In genomic region chrX:48520976-48521352, GRCh38 we compare ENCODE assay signal across 8 cellular contexts. TPM values are rescaled to one million over a fixed set of nuclear protein-coding genes. Genes with fewer than 3 reads are reported as not detected.
DNase-seq lines count a peak whose midpoint lies in the region; ATAC-seq, FAIRE-seq and TF ChIP-seq lines count a peak whose summit lies in the region.

No MANE protein-coding gene starts in this region.

- no peak for TF ChIP-seq RAD21 in A549 (conservative IDR thresholded peaks at IDR 0.05 in 1 of 2, IDR thresholded peaks at IDR 0.05 in 1 of 2)
- no peak for TF ChIP-seq RAD21 in HepG2 (CRISPR knock-in tag; IDR thresholded peaks at IDR 0.05)

- TF ChIP-seq EP300 in A549 (IDR thresholded peaks at IDR 0.05) = no peak
- no peak for TF ChIP-seq EP300 in HepG2 (IDR thresholded peaks at IDR 0.05; ENCODE audit: low read depth in 2 of 2, low read length in 2 of 2)
- TF ChIP-seq EP300 in HepG2 (CRISPR knock-in tag; IDR thresholded peaks at IDR 0.05; ENCODE audit: borderline replicate concordance) = no peak

- FAIRE-seq in A549 (lab: Jason Lieb, UNC) = no peak
- FAIRE-seq in HepG2 (lab: Jason Lieb, UNC) = no peak

- H3K9me3 ChIP-seq in A549 = no peaks in the 10 kb centered on the region
- no peaks in the 10 kb centered on the region for H3K9me3 ChIP-seq in HepG2 (ENCODE audit: low read length)

- no peaks in the 10 kb centered on the region; a peak in 1 of 5 replicates for H3K36me3 ChIP-seq in HepG2 (replicated peaks in 1 of 2; ENCODE audit: control insufficient read depth in 1 of 2, insufficient read depth in 2 of 2, low read length in 2 of 2)

- peaks cover 17% of the 10 kb centered on the region for H3K79me2 ChIP-seq in HepG2 (ENCODE audit: insufficient read depth, low read length)

- H3K4me1 Mint-ChIP-seq in activated CD4-positive, alpha-beta memory T cell treated with anti-CD3 and anti-CD28 coated beads, Interleukin-2, amount 10 ng/mL, durations not matched to agents 7 days and 5 days = peaks cover 42% of the 10 kb centered on the region

- no peaks in the 10 kb centered on the region for H3K27me3 Mint-ChIP-seq in activated CD4-positive, alpha-beta memory T cell treated with anti-CD3 and anti-CD28 coated beads, Interleukin-2, amount 10 ng/mL, durations not matched to agents 7 days and 5 days

- ATAC-seq in A549 = peak in 1 of 2 experiments; percentile 3; a peak in 3 of 6 replicates
- no peak for ATAC-seq in HepG2
- ATAC-seq in HG03280 (IDR thresholded peaks at IDR 0.05; ENCODE audit: unreplicated experiment) = no peak

- H3K4me1 ChIP-seq in A549 (0 out of 3 replicates have a peak, but pooled peaks cover 3% of the 10 kb centered on the region), HepG2 (ENCODE audit: insufficient read depth, low read length) (peaks cover 30% of the 10 kb centered on the region)

- DNase-seq in A549 (ENCODE audit: low read depth in 1 of 2, low spot score in 1 of 2) (no peak), HCEC 1CT (peak; percentile 13), HepG2 (ENCODE audit: low spot score) (no peak), NOMO-1 (lab: John Stamatoyannopoulos, UW; ENCODE audit: unreplicated experiment in 2 of 2) (no peak), AG08396 (ENCODE audit: low spot score) (no peak), GM19240 (ENCODE audit: insufficient read length, low spot score) (no peak)
- DNase-seq in activated CD4-positive, alpha-beta memory T cell treated with anti-CD3 and anti-CD28 coated beads, Interleukin-2, amount 10 ng/mL, durations not matched to agents 7 days and 5 days = peak; percentile 37

- CTCF ChIA-PET in A549 (lab: Yijun Ruan, JAX) (no interaction called here), HepG2 (lab: Yijun Ruan, JAX; ENCODE audit: low intra/inter-chr PET ratio, low total read pairs) (no interaction called here)
- CTCF ChIA-PET in activated CD4-positive, alpha-beta memory T cell treated with anti-CD3 and anti-CD28 coated beads, Interleukin-2, amount 10 ng/mL, durations not matched to agents 7 days and 5 days (lab: Charles Lee) = interaction anchor here (1.5 kb wide), 1 partner anchor 53 kb away, joined by 3 read pairs; the partner anchor contains the start of gene RBM3

- no peaks in the 10 kb centered on the region for H4K20me1 ChIP-seq in HepG2 (ENCODE audit: insufficient read depth, low read length)

- TF ChIP-seq POLR2A in A549 (IDR thresholded peaks at IDR 0.05; ENCODE audit: low read length) = no peak
- TF ChIP-seq POLR2A in HepG2 (IDR thresholded peaks at IDR 0.05; ENCODE audit: insufficient read depth in 1 of 2, low read depth in 2 of 2, low read length in 2 of 2) = no peak

- WGBS in A549 (ENCODE audit: missing lambda C conversion rate) = 40% methylated on average over 2 of the region's 2 CpGs
- no CpG with 5 or more reads among the region's 2 CpGs for WGBS in HepG2 (ENCODE audit: low lambda C conversion rate)

- H3K36me3 Mint-ChIP-seq in activated CD4-positive, alpha-beta memory T cell treated with anti-CD3 and anti-CD28 coated beads, Interleukin-2, amount 10 ng/mL, durations not matched to agents 7 days and 5 days (ENCODE audit: low read depth) = peaks cover 46% of the 10 kb centered on the region

- POLR2A ChIA-PET in A549 (lab: Yijun Ruan, JAX) (no interaction called here), HepG2 (lab: Yijun Ruan, JAX) (interaction anchor here (1.6 kb wide), 1 partner anchor 51 kb away, joined by 7 read pairs; the partner anchor contains the start of gene SLC38A5)
- POLR2A ChIA-PET in activated CD4-positive, alpha-beta memory T cell treated with anti-CD3 and anti-CD28 coated beads, Interleukin-2, amount 10 ng/mL, durations not matched to agents 7 days and 5 days (lab: Charles Lee) = interaction anchor here (0.5 to 2.8 kb wide), 10 partner anchors 9 to 419 kb away, joined by 3 to 33 read pairs (median 7); partner anchors contain the start of genes FTSJ1, PORCN, RBM3 and TBC1D25

- H3K4me3 Mint-ChIP-seq in activated CD4-positive, alpha-beta memory T cell treated with anti-CD3 and anti-CD28 coated beads, Interleukin-2, amount 10 ng/mL, durations not matched to agents 7 days and 5 days = peak overlapping the region; percentile 91

- H3K4me3 ChIP-seq in A549 = peak overlapping the region; percentile 88
- peak overlapping the region; percentile 26 to 77 (median 59); a peak in 3 of 6 replicates for H3K4me3 ChIP-seq in HepG2 (replicated peaks in 1 of 3; ENCODE audit: insufficient read depth in 1 of 3, low read depth in 2 of 3, low read length in 3 of 3)

- intact Hi-C loops in HepG2 (cut with micrococcal nuclease; ENCODE audit: unreplicated experiment) = no loop called here

- H3K27ac Mint-ChIP-seq in activated CD4-positive, alpha-beta memory T cell treated with anti-CD3 and anti-CD28 coated beads, Interleukin-2, amount 10 ng/mL, durations not matched to agents 7 days and 5 days = peak overlapping the region; percentile 99

- H3K4me2 ChIP-seq in A549 (peak overlapping the region; percentile 79), HepG2 (ENCODE audit: low read depth, low read length) (peak overlapping the region; percentile 79)

- H3K27ac ChIP-seq in A549 (peak overlapping the region; percentile 85 to 89), HepG2 (ENCODE audit: extremely low read length, insufficient read depth, low read length) (peak overlapping the region; percentile 90)

- no peaks in the 10 kb centered on the region for H3K9me3 Mint-ChIP-seq in activated CD4-positive, alpha-beta memory T cell treated with anti-CD3 and anti-CD28 coated beads, Interleukin-2, amount 10 ng/mL, durations not matched to agents 7 days and 5 days

- no peaks in the 10 kb centered on the region for H3K27me3 ChIP-seq in HepG2 (ENCODE audit: control insufficient read depth in 1 of 2, insufficient read depth in 2 of 2, low read length in 2 of 2)

- H3K9ac ChIP-seq in HepG2 (ENCODE audit: insufficient read depth, low read depth, low read length) = peak overlapping the region; percentile 39; the same call in 1 of the 2 replicates

- BruUV-seq in HepG2 (replicated peaks; lab: Mats Ljungman, UMichigan) = no TSS peak

- TF ChIP-seq CTCF in A549 (IDR thresholded peaks at IDR 0.05) = no peak
- no peak for TF ChIP-seq CTCF in HepG2 (CRISPR knock-in tag; IDR thresholded peaks at IDR 0.05)

- in situ Hi-C loops in HepG2 (cut with HindIII; ENCODE audit: extremely low pct_ligation_motif_present, low pct_unique_long_range_greater_than_20kb) = no loop called here

- H2AFZ ChIP-seq in HepG2 (ENCODE audit: low read length) = no peak overlapping the region

RNA-seq across cellular contexts. Expression of gene EBP, which starts 0.6 kb away (rescaled TPM):
- 82.9 and 90.8 TPM in 2 replicates for polyA plus RNA-seq in A549 (2011; rRNA removed)
- polyA plus RNA-seq in A549 (2012; cell fraction: cytosol; rRNA removed) = 159 and 179 TPM in 2 replicates
- polyA plus RNA-seq in A549 (2012; cell fraction: nucleus; rRNA removed) = 211 and 234 TPM in 2 replicates
- polyA plus RNA-seq in A549 (2017; fragmentation: RNase III; extraction: RNeasy Plus Mini Kit Qiagen cat#74134 plus additional on column Dnase treatment) = 114 to 159 TPM (median 142 TPM) in 3 replicates
- polyA minus RNA-seq in A549 (2011; rRNA and poly(A)+ RNA removed) = 179 and 201 TPM in 2 replicates
- 100 to 1,000 TPM; 446 to 461 TPM for total RNA-seq in activated CD4-positive, alpha-beta memory T cell treated with anti-CD3 and anti-CD28 coated beads, Interleukin-2, amount 10 ng/mL, durations not matched to agents 7 days and 5 days
- 162 and 260 TPM in 2 replicates for total RNA-seq in HepG2 (2016; rRNA removed; fragmentation: Illumina TruSeq; extraction: Trizol)
- total RNA-seq in HepG2 (2016; cell fraction: cytosol; rRNA removed; fragmentation: Illumina TruSeq; extraction: Trizol; ENCODE audit: low read depth) = 147 and 171 TPM in 2 replicates
- total RNA-seq in HepG2 (2016; cell fraction: insoluble cytoplasmic fraction; rRNA removed; fragmentation: Illumina TruSeq; extraction: Trizol) = 146 and 274 TPM in 2 replicates
- total RNA-seq in HepG2 (2016; cell fraction: membrane; rRNA removed; fragmentation: Illumina TruSeq; extraction: Trizol) = 149 and 167 TPM in 2 replicates
- 182 and 206 TPM in 2 replicates for total RNA-seq in HepG2 (2016; cell fraction: nucleus; rRNA removed; fragmentation: Illumina TruSeq; extraction: Trizol)
- polyA plus RNA-seq in HepG2 (2011; rRNA removed) = 106 and 162 TPM in 2 replicates
- 168 and 176 TPM in 2 replicates for polyA plus RNA-seq in HepG2 (2011; cell fraction: cytosol; rRNA removed)
- polyA plus RNA-seq in HepG2 (2011; cell fraction: nucleus; rRNA removed) = 94.7 and 111 TPM in 2 replicates
- polyA plus RNA-seq in HepG2 (2012) = 122 and 141 TPM in 2 replicates
- 138 and 157 TPM in 2 replicates for polyA plus RNA-seq in HepG2 (2016; cell fraction: cytosol; fragmentation: Illumina TruSeq; extraction: Trizol; ENCODE audit: low read depth)
- polyA plus RNA-seq in HepG2 (2016; cell fraction: insoluble cytoplasmic fraction; fragmentation: Illumina TruSeq; extraction: Trizol; ENCODE audit: low read depth) = 129 and 142 TPM in 2 replicates
- polyA plus RNA-seq in HepG2 (2016; cell fraction: membrane; fragmentation: Illumina TruSeq; extraction: Trizol; ENCODE audit: low read depth) = 117 and 128 TPM in 2 replicates
- 318 and 347 TPM in 2 replicates for polyA plus RNA-seq in HepG2 (2016; cell fraction: nucleus; fragmentation: Illumina TruSeq; extraction: Trizol; ENCODE audit: insufficient read depth, low read depth)
- polyA minus RNA-seq in HepG2 (2011; rRNA and poly(A)+ RNA removed; ENCODE audit: low replicate concordance) = 268 and 948 TPM in 2 replicates
- polyA minus RNA-seq in HepG2 (2011; cell fraction: cytosol; rRNA and poly(A)+ RNA removed) = 59.2 and 70.4 TPM in 2 replicates
- polyA minus RNA-seq in HepG2 (2011; cell fraction: nucleus; rRNA and poly(A)+ RNA removed) = 25.6 and 30.3 TPM in 2 replicates

RNA-seq across cellular contexts. Expression of gene PORCN, which starts 12.2 kb away (rescaled TPM):
- polyA plus RNA-seq in A549 (2011; rRNA removed) (9.4 and 13.3 TPM in 2 replicates), A549 (2017; fragmentation: RNase III; extraction: RNeasy Plus Mini Kit Qiagen cat#74134 plus additional on column Dnase treatment) (15.1 to 18.6 TPM (median 16.8 TPM) in 3 replicates), HepG2 (2011; rRNA removed) (5.8 and 6.0 TPM in 2 replicates)
- 12.7 and 17.2 TPM in 2 replicates for polyA plus RNA-seq in A549 (2012; cell fraction: cytosol; rRNA removed)
- polyA plus RNA-seq in A549 (2012; cell fraction: nucleus; rRNA removed) = 27.6 and 28.6 TPM in 2 replicates
- 13.5 and 16.4 TPM in 2 replicates for polyA minus RNA-seq in A549 (2011; rRNA and poly(A)+ RNA removed)
- total RNA-seq in activated CD4-positive, alpha-beta memory T cell treated with anti-CD3 and anti-CD28 coated beads, Interleukin-2, amount 10 ng/mL, durations not matched to agents 7 days and 5 days = 10 to 100 TPM; 26.1 to 29.2 TPM
- 2.6 and 3.9 TPM in 2 replicates for total RNA-seq in HepG2 (2016; rRNA removed; fragmentation: Illumina TruSeq; extraction: Trizol)
- 2.7 and 3.7 TPM in 2 replicates for total RNA-seq in HepG2 (2016; cell fraction: cytosol; rRNA removed; fragmentation: Illumina TruSeq; extraction: Trizol; ENCODE audit: low read depth)
- 1.7 and 3.0 TPM in 2 replicates for total RNA-seq in HepG2 (2016; cell fraction: insoluble cytoplasmic fraction; rRNA removed; fragmentation: Illumina TruSeq; extraction: Trizol)
- 4.4 and 5.2 TPM in 2 replicates for total RNA-seq in HepG2 (2016; cell fraction: membrane; rRNA removed; fragmentation: Illumina TruSeq; extraction: Trizol)
- total RNA-seq in HepG2 (2016; cell fraction: nucleus; rRNA removed; fragmentation: Illumina TruSeq; extraction: Trizol) = 1.9 and 2.5 TPM in 2 replicates
- 4.1 and 6.5 TPM in 2 replicates for polyA plus RNA-seq in HepG2 (2011; cell fraction: cytosol; rRNA removed)
- polyA plus RNA-seq in HepG2 (2011; cell fraction: nucleus; rRNA removed) = 19.8 and 20.1 TPM in 2 replicates
- 2.3 and 3.6 TPM in 2 replicates for polyA plus RNA-seq in HepG2 (2012)
- 3.8 and 3.9 TPM in 2 replicates for polyA plus RNA-seq in HepG2 (2016; cell fraction: cytosol; fragmentation: Illumina TruSeq; extraction: Trizol; ENCODE audit: low read depth)
- polyA plus RNA-seq in HepG2 (2016; cell fraction: insoluble cytoplasmic fraction; fragmentation: Illumina TruSeq; extraction: Trizol; ENCODE audit: low read depth) = 2.5 and 3.3 TPM in 2 replicates
- 4.6 and 5.1 TPM in 2 replicates for polyA plus RNA-seq in HepG2 (2016; cell fraction: membrane; fragmentation: Illumina TruSeq; extraction: Trizol; ENCODE audit: low read depth)
- polyA plus RNA-seq in HepG2 (2016; cell fraction: nucleus; fragmentation: Illumina TruSeq; extraction: Trizol; ENCODE audit: insufficient read depth, low read depth) = 5.0 and 5.7 TPM in 2 replicates
- 16.7 and 23.7 TPM in 2 replicates for polyA minus RNA-seq in HepG2 (2011; rRNA and poly(A)+ RNA removed; ENCODE audit: low replicate concordance)
- 1.7 and 2.0 TPM in 2 replicates for polyA minus RNA-seq in HepG2 (2011; cell fraction: cytosol; rRNA and poly(A)+ RNA removed)
- 4.2 and 5.1 TPM in 2 replicates for polyA minus RNA-seq in HepG2 (2011; cell fraction: nucleus; rRNA and poly(A)+ RNA removed)

RNA-seq across cellular contexts. Expression of gene TBC1D25, which starts 18.6 kb away (rescaled TPM):
- polyA plus RNA-seq in A549 (2011; rRNA removed) (8.6 and 10.8 TPM in 2 replicates), A549 (2017; fragmentation: RNase III; extraction: RNeasy Plus Mini Kit Qiagen cat#74134 plus additional on column Dnase treatment) (8.8 to 13.0 TPM (median 11.6 TPM) in 3 replicates), HepG2 (2011; rRNA removed) (4.7 and 6.0 TPM in 2 replicates)
- 18.1 and 19.4 TPM in 2 replicates for polyA plus RNA-seq in A549 (2012; cell fraction: cytosol; rRNA removed)
- 28.9 and 29.3 TPM in 2 replicates for polyA plus RNA-seq in A549 (2012; cell fraction: nucleus; rRNA removed)
- 14.6 and 21.8 TPM in 2 replicates for polyA minus RNA-seq in A549 (2011; rRNA and poly(A)+ RNA removed)
- 10 to 100 TPM; 21.7 to 22.3 TPM for total RNA-seq in activated CD4-positive, alpha-beta memory T cell treated with anti-CD3 and anti-CD28 coated beads, Interleukin-2, amount 10 ng/mL, durations not matched to agents 7 days and 5 days
- 3.2 and 3.5 TPM in 2 replicates for total RNA-seq in HepG2 (2016; rRNA removed; fragmentation: Illumina TruSeq; extraction: Trizol)
- 1.0 and 1.1 TPM in 2 replicates for total RNA-seq in HepG2 (2016; cell fraction: cytosol; rRNA removed; fragmentation: Illumina TruSeq; extraction: Trizol; ENCODE audit: low read depth)
- 3.4 and 3.6 TPM in 2 replicates for total RNA-seq in HepG2 (2016; cell fraction: insoluble cytoplasmic fraction; rRNA removed; fragmentation: Illumina TruSeq; extraction: Trizol)
- total RNA-seq in HepG2 (2016; cell fraction: membrane; rRNA removed; fragmentation: Illumina TruSeq; extraction: Trizol) = 5.5 and 6.0 TPM in 2 replicates
- total RNA-seq in HepG2 (2016; cell fraction: nucleus; rRNA removed; fragmentation: Illumina TruSeq; extraction: Trizol) = 2.8 and 3.4 TPM in 2 replicates
- 4.6 TPM in 2 replicates for polyA plus RNA-seq in HepG2 (2011; cell fraction: cytosol; rRNA removed)
- polyA plus RNA-seq in HepG2 (2011; cell fraction: nucleus; rRNA removed) = 16.8 and 21.5 TPM in 2 replicates
- polyA plus RNA-seq in HepG2 (2012) = 4.8 and 7.9 TPM in 2 replicates
- 2.1 and 2.3 TPM in 2 replicates for polyA plus RNA-seq in HepG2 (2016; cell fraction: cytosol; fragmentation: Illumina TruSeq; extraction: Trizol; ENCODE audit: low read depth)
- polyA plus RNA-seq in HepG2 (2016; cell fraction: insoluble cytoplasmic fraction; fragmentation: Illumina TruSeq; extraction: Trizol; ENCODE audit: low read depth) = 4.0 and 6.3 TPM in 2 replicates
- polyA plus RNA-seq in HepG2 (2016; cell fraction: membrane; fragmentation: Illumina TruSeq; extraction: Trizol; ENCODE audit: low read depth) = 4.8 and 5.4 TPM in 2 replicates
- polyA plus RNA-seq in HepG2 (2016; cell fraction: nucleus; fragmentation: Illumina TruSeq; extraction: Trizol; ENCODE audit: insufficient read depth, low read depth) = 11.5 and 15.0 TPM in 2 replicates
- 10.9 and 19.7 TPM in 2 replicates for polyA minus RNA-seq in HepG2 (2011; rRNA and poly(A)+ RNA removed; ENCODE audit: low replicate concordance)
- 5.1 and 5.5 TPM in 2 replicates for polyA minus RNA-seq in HepG2 (2011; cell fraction: cytosol; rRNA and poly(A)+ RNA removed)
- polyA minus RNA-seq in HepG2 (2011; cell fraction: nucleus; rRNA and poly(A)+ RNA removed) = 7.9 and 9.4 TPM in 2 replicates

RNA-seq across cellular contexts. Expression of gene FTSJ1, which starts 45.0 kb away (rescaled TPM):
- polyA plus RNA-seq in A549 (2011; rRNA removed) (36.2 and 37.1 TPM in 2 replicates), A549 (2017; fragmentation: RNase III; extraction: RNeasy Plus Mini Kit Qiagen cat#74134 plus additional on column Dnase treatment) (71.2 to 75.3 TPM (median 71.3 TPM) in 3 replicates), HepG2 (2011; rRNA removed) (29.2 and 30.3 TPM in 2 replicates)
- 58.7 and 66.2 TPM in 2 replicates for polyA plus RNA-seq in A549 (2012; cell fraction: cytosol; rRNA removed)
- 120 and 127 TPM in 2 replicates for polyA plus RNA-seq in A549 (2012; cell fraction: nucleus; rRNA removed)
- 30.0 and 36.7 TPM in 2 replicates for polyA minus RNA-seq in A549 (2011; rRNA and poly(A)+ RNA removed)
- 10 to 100 TPM; 57.6 to 60.1 TPM for total RNA-seq in activated CD4-positive, alpha-beta memory T cell treated with anti-CD3 and anti-CD28 coated beads, Interleukin-2, amount 10 ng/mL, durations not matched to agents 7 days and 5 days
- 37.9 and 40.1 TPM in 2 replicates for total RNA-seq in HepG2 (2016; rRNA removed; fragmentation: Illumina TruSeq; extraction: Trizol)
- 14.5 and 21.0 TPM in 2 replicates for total RNA-seq in HepG2 (2016; cell fraction: cytosol; rRNA removed; fragmentation: Illumina TruSeq; extraction: Trizol; ENCODE audit: low read depth)
- 38.2 and 38.5 TPM in 2 replicates for total RNA-seq in HepG2 (2016; cell fraction: insoluble cytoplasmic fraction; rRNA removed; fragmentation: Illumina TruSeq; extraction: Trizol)
- 28.7 and 33.6 TPM in 2 replicates for total RNA-seq in HepG2 (2016; cell fraction: membrane; rRNA removed; fragmentation: Illumina TruSeq; extraction: Trizol)
- 21.1 and 25.4 TPM in 2 replicates for total RNA-seq in HepG2 (2016; cell fraction: nucleus; rRNA removed; fragmentation: Illumina TruSeq; extraction: Trizol)
- 21.3 and 28.2 TPM in 2 replicates for polyA plus RNA-seq in HepG2 (2011; cell fraction: cytosol; rRNA removed)
- 49.1 and 64.2 TPM in 2 replicates for polyA plus RNA-seq in HepG2 (2011; cell fraction: nucleus; rRNA removed)
- polyA plus RNA-seq in HepG2 (2012) = 19.2 and 29.3 TPM in 2 replicates
- 16.8 and 24.9 TPM in 2 replicates for polyA plus RNA-seq in HepG2 (2016; cell fraction: cytosol; fragmentation: Illumina TruSeq; extraction: Trizol; ENCODE audit: low read depth)
- polyA plus RNA-seq in HepG2 (2016; cell fraction: insoluble cytoplasmic fraction; fragmentation: Illumina TruSeq; extraction: Trizol; ENCODE audit: low read depth) = 45.2 and 50.6 TPM in 2 replicates
- 26.8 and 36.1 TPM in 2 replicates for polyA plus RNA-seq in HepG2 (2016; cell fraction: membrane; fragmentation: Illumina TruSeq; extraction: Trizol; ENCODE audit: low read depth)
- 56.7 and 58.6 TPM in 2 replicates for polyA plus RNA-seq in HepG2 (2016; cell fraction: nucleus; fragmentation: Illumina TruSeq; extraction: Trizol; ENCODE audit: insufficient read depth, low read depth)
- 31.0 and 108 TPM in 2 replicates for polyA minus RNA-seq in HepG2 (2011; rRNA and poly(A)+ RNA removed; ENCODE audit: low replicate concordance)
- 9.3 and 14.7 TPM in 2 replicates for polyA minus RNA-seq in HepG2 (2011; cell fraction: cytosol; rRNA and poly(A)+ RNA removed)
- 14.7 and 15.6 TPM in 2 replicates for polyA minus RNA-seq in HepG2 (2011; cell fraction: nucleus; rRNA and poly(A)+ RNA removed)

RNA-seq across cellular contexts. Expression of gene SLC38A5, which starts 50.9 kb away (rescaled TPM):
- polyA plus RNA-seq in A549 (2011; rRNA removed) = 0.32 and 0.36 TPM in 2 replicates
- 0.69 and 0.80 TPM in 2 replicates for polyA plus RNA-seq in A549 (2012; cell fraction: cytosol; rRNA removed)
- polyA plus RNA-seq in A549 (2012; cell fraction: nucleus; rRNA removed) = 3.0 and 3.2 TPM in 2 replicates
- 0.36 to 0.44 TPM (median 0.41 TPM) in 3 replicates for polyA plus RNA-seq in A549 (2017; fragmentation: RNase III; extraction: RNeasy Plus Mini Kit Qiagen cat#74134 plus additional on column Dnase treatment)
- 1.3 TPM in 1 of 2 replicates, not detected in the other for polyA minus RNA-seq in A549 (2011; rRNA and poly(A)+ RNA removed)
- total RNA-seq in activated CD4-positive, alpha-beta memory T cell treated with anti-CD3 and anti-CD28 coated beads, Interleukin-2, amount 10 ng/mL, durations not matched to agents 7 days and 5 days = 10 to 100 TPM; 76.4 to 82.4 TPM
- total RNA-seq in HepG2 (2016; rRNA removed; fragmentation: Illumina TruSeq; extraction: Trizol) = 22.3 and 46.1 TPM in 2 replicates
- 13.5 and 14.5 TPM in 2 replicates for total RNA-seq in HepG2 (2016; cell fraction: cytosol; rRNA removed; fragmentation: Illumina TruSeq; extraction: Trizol; ENCODE audit: low read depth)
- 20.3 and 48.1 TPM in 2 replicates for total RNA-seq in HepG2 (2016; cell fraction: insoluble cytoplasmic fraction; rRNA removed; fragmentation: Illumina TruSeq; extraction: Trizol)
- 23.8 and 29.3 TPM in 2 replicates for total RNA-seq in HepG2 (2016; cell fraction: membrane; rRNA removed; fragmentation: Illumina TruSeq; extraction: Trizol)
- 40.9 and 48.7 TPM in 2 replicates for total RNA-seq in HepG2 (2016; cell fraction: nucleus; rRNA removed; fragmentation: Illumina TruSeq; extraction: Trizol)
- polyA plus RNA-seq in HepG2 (2011; rRNA removed) = 73.4 and 90.9 TPM in 2 replicates
- 75.4 and 104 TPM in 2 replicates for polyA plus RNA-seq in HepG2 (2011; cell fraction: cytosol; rRNA removed)
- polyA plus RNA-seq in HepG2 (2011; cell fraction: nucleus; rRNA removed) = 312 and 314 TPM in 2 replicates
- 32.8 and 75.3 TPM in 2 replicates for polyA plus RNA-seq in HepG2 (2012)
- polyA plus RNA-seq in HepG2 (2016; cell fraction: cytosol; fragmentation: Illumina TruSeq; extraction: Trizol; ENCODE audit: low read depth) = 16.0 and 18.8 TPM in 2 replicates
- polyA plus RNA-seq in HepG2 (2016; cell fraction: insoluble cytoplasmic fraction; fragmentation: Illumina TruSeq; extraction: Trizol; ENCODE audit: low read depth) = 22.1 and 26.8 TPM in 2 replicates
- polyA plus RNA-seq in HepG2 (2016; cell fraction: membrane; fragmentation: Illumina TruSeq; extraction: Trizol; ENCODE audit: low read depth) = 22.3 and 26.2 TPM in 2 replicates
- 112 and 114 TPM in 2 replicates for polyA plus RNA-seq in HepG2 (2016; cell fraction: nucleus; fragmentation: Illumina TruSeq; extraction: Trizol; ENCODE audit: insufficient read depth, low read depth)
- 224 and 1,094 TPM in 2 replicates for polyA minus RNA-seq in HepG2 (2011; rRNA and poly(A)+ RNA removed; ENCODE audit: low replicate concordance)
- 41.8 and 53.3 TPM in 2 replicates for polyA minus RNA-seq in HepG2 (2011; cell fraction: cytosol; rRNA and poly(A)+ RNA removed)
- 19.8 and 22.1 TPM in 2 replicates for polyA minus RNA-seq in HepG2 (2011; cell fraction: nucleus; rRNA and poly(A)+ RNA removed)

Comparison
In these comparisons a context has a peak if more than half of its experiments do, and no peak if none do; other contexts are left out.
1. DNase-seq: peak in HCEC 1CT (single experiment) and activated CD4-positive, alpha-beta memory T cell treated with anti-CD3 and anti-CD28 coated beads, Interleukin-2, amount 10 ng/mL, durations not matched to agents 7 days and 5 days (single experiment); none in A549 (0 of 2), HepG2 (single experiment), NOMO-1 (0 of 2), AG08396 (single experiment) and GM19240 (single experiment).